10 cellular contexts compared by ENCODE assay signal in the genomic region with DNA sequence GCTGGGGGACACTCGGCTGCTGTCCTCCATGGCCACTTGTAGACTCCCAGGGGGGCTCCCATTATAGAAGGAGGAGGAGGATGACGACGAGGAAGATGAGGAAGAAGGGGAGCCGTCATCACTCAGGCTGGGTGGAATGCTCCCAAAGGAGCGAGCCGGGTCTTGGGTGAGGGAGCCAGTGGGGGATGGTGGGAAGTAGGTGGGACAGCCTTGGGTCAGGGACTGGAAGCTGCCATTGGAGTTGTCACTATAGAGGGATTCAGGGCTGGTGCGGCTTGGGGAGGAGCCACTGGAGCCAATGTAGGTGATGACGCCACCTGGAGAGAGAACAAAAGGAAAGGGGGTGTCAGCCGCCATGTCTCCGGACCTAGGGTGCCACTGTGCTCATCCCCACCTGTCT. TPM values are rescaled to one million over a fixed set of nuclear protein-coding genes. Genes with fewer than 3 reads are reported as not detected.
DNase-seq lines count a peak whose midpoint lies in the region; ATAC-seq, FAIRE-seq and TF ChIP-seq lines count a peak whose summit lies in the region.
"Had no signal": no experiment of that assay in that cellular context is flagged by ENCODE, and none has a peak within 500 bp of the region (broad histone marks: within the 10 kb centered on the region; RNA-seq: fewer than 3 reads in every experiment).

No MANE protein-coding gene starts in this region.

- H3K4me3 ChIP-seq in GM23248: peak overlapping the region; percentile 76; the same call in 1 of the 2 replicates
- H3K4me3 ChIP-seq in keratinocyte (ENCODE audit: control insufficient read depth in 2 of 3, extremely low read depth in 1 of 3, insufficient read depth in 2 of 3, low read depth in 1 of 3, low read length in 3 of 3): peak overlapping the region in 1 of 3 experiments; percentile 77
- no peak overlapping the region for H3K4me3 ChIP-seq in mucosa of descending colon

- H3K4me3 Mint-ChIP-seq in activated CD8-positive, alpha-beta T cell treated with anti-CD3 and anti-CD28 coated beads for 36 hours: peak overlapping the region; percentile 85
- peak overlapping the region; percentile 95 for H3K4me3 Mint-ChIP-seq in stimulated activated effector memory CD8-positive, alpha-beta T cell treated with anti-CD3 and anti-CD28 coated beads, Interleukin-12 subunit alpha, Interleukin-12 subunit beta, amount 100 ng/mL, for 72 hours

- H3K36me3 ChIP-seq in GM23248 (ENCODE audit: low read depth) (peaks cover 14% of the 10 kb centered on the region), keratinocyte (ENCODE audit: control insufficient read depth in 2 of 2, extremely low read depth in 1 of 2, insufficient read depth in 2 of 2, low read length in 2 of 2) (peaks cover 26 to 48% of the 10 kb centered on the region in 2 experiments), mucosa of descending colon (ENCODE audit: low read depth) (no peaks in the 10 kb centered on the region)

- H3K27me3 Mint-ChIP-seq in activated CD8-positive, alpha-beta T cell treated with anti-CD3 and anti-CD28 coated beads for 36 hours: no peaks in the 10 kb centered on the region

- 45 to 56% methylated on average over 10 of the region's 10 CpGs for WGBS in GM23248 (ENCODE audit: low coverage in 1 of 2, low lambda C conversion rate in 2 of 2, missing lambda C conversion rate in 2 of 2), 2 experiments

- in situ Hi-C loops in GM23248 (cut with MboI): no loop called here

- H3K4me2 ChIP-seq in GM23248 (ENCODE audit: unreplicated experiment) (peak overlapping the region; percentile 91), keratinocyte (ENCODE audit: control insufficient read depth, extremely low read depth, insufficient read depth, low read depth, low read length) (peak overlapping the region; percentile 89)

- H4K20me1 ChIP-seq in GM23248 (ENCODE audit: insufficient read depth): no peaks in the 10 kb centered on the region
- no peaks in the 10 kb centered on the region for H4K20me1 ChIP-seq in keratinocyte (ENCODE audit: control insufficient read depth, extremely low read depth, insufficient read depth, low read length)

- POLR2A ChIA-PET in activated CD8-positive, alpha-beta T cell treated with anti-CD3 and anti-CD28 coated beads for 36 hours (lab: Charles Lee): interaction anchor here (0.9 to 8.2 kb wide), 8 partner anchors 9 to 84 kb away, joined by 3 to 93 read pairs (median 4); a partner anchor contains a TSS

- peaks cover 48% of the 10 kb centered on the region for H3K4me1 ChIP-seq in GM23248 (ENCODE audit: insufficient read depth)
- peaks cover 40% of the 10 kb centered on the region for H3K4me1 ChIP-seq in keratinocyte (ENCODE audit: control insufficient read depth, extremely low read depth, insufficient read depth, low read length)
- H3K4me1 ChIP-seq in mucosa of descending colon (ENCODE audit: low read depth): peaks cover 50% of the 10 kb centered on the region

- no peak for ATAC-seq in activated CD8-positive, alpha-beta T cell treated with anti-CD3 and anti-CD28 coated beads for 36 hours
- no peak for ATAC-seq in stimulated activated effector memory CD8-positive, alpha-beta T cell treated with anti-CD3 and anti-CD28 coated beads, Interleukin-12 subunit alpha, Interleukin-12 subunit beta, amount 100 ng/mL, for 72 hours
- ATAC-seq in mucosa of descending colon: no peak

- H3K4me1 Mint-ChIP-seq in activated CD8-positive, alpha-beta T cell treated with anti-CD3 and anti-CD28 coated beads for 36 hours (ENCODE audit: low read depth): peaks cover 65% of the 10 kb centered on the region
- peaks cover 84% of the 10 kb centered on the region for H3K4me1 Mint-ChIP-seq in stimulated activated effector memory CD8-positive, alpha-beta T cell treated with anti-CD3 and anti-CD28 coated beads, Interleukin-12 subunit alpha, Interleukin-12 subunit beta, amount 100 ng/mL, for 72 hours

- H3K79me2 ChIP-seq in GM23248 (ENCODE audit: insufficient read depth) (peaks cover 28% of the 10 kb centered on the region), keratinocyte (ENCODE audit: control insufficient read depth, insufficient read depth, low read length) (peaks cover 13% of the 10 kb centered on the region)

- FAIRE-seq in keratinocyte (lab: Jason Lieb, UNC): no peak

- CTCF ChIA-PET in activated CD8-positive, alpha-beta T cell treated with anti-CD3 and anti-CD28 coated beads for 36 hours (lab: Charles Lee): interaction anchor here (1.2 to 9.5 kb wide), 4 partner anchors 11 to 28 kb away, joined by 6 to 136 read pairs (median 40); no protein-coding TSS in a partner anchor

- H3F3A ChIP-seq in GM23248 (ENCODE audit: insufficient read depth): peaks cover 23% of the 10 kb centered on the region

- DNase-seq in GM23248 (no peak), keratinocyte (ENCODE audit: low read depth, low spot score) (no peak), mucosa of descending colon (no peak), NCI-H226 (no peak)
- no peak for DNase-seq in activated CD8-positive, alpha-beta T cell treated with anti-CD3 and anti-CD28 coated beads for 36 hours
- DNase-seq in stimulated activated effector memory CD8-positive, alpha-beta T cell treated with anti-CD3 and anti-CD28 coated beads, Interleukin-12 subunit alpha, Interleukin-12 subunit beta, amount 100 ng/mL, for 72 hours (ENCODE audit: low spot score in 2 of 2): no peak
- DNase-seq in stimulated activated CD4-positive, alpha-beta T cell treated with anti-CD3 and anti-CD28 coated beads, Interleukin-2, amount 100 ng/mL, for 48 hours: no peak
- DNase-seq in stimulated activated CD4-positive, alpha-beta T cell treated with anti-CD3 and anti-CD28 coated beads, Interleukin-4, amount 100 ng/mL, for 24 hours: no peak
- DNase-seq: brain microvascular endothelial cell, WERI-Rb-1 had no signal

- H3K27me3 ChIP-seq in GM23248 (replicated peaks; ENCODE audit: insufficient read depth): no peaks in the 10 kb centered on the region
- H3K27me3 ChIP-seq in keratinocyte (ENCODE audit: control insufficient read depth, extremely low read depth, insufficient read depth, low read length): no peaks in the 10 kb centered on the region
- H3K27me3 ChIP-seq: brain microvascular endothelial cell had no signal

- no peaks in the 10 kb centered on the region for H3K9me3 Mint-ChIP-seq in activated CD8-positive, alpha-beta T cell treated with anti-CD3 and anti-CD28 coated beads for 36 hours
- no peaks in the 10 kb centered on the region for H3K9me3 Mint-ChIP-seq in stimulated activated effector memory CD8-positive, alpha-beta T cell treated with anti-CD3 and anti-CD28 coated beads, Interleukin-12 subunit alpha, Interleukin-12 subunit beta, amount 100 ng/mL, for 72 hours

- peak overlapping the region; percentile 90 for H3K27ac Mint-ChIP-seq in activated CD8-positive, alpha-beta T cell treated with anti-CD3 and anti-CD28 coated beads for 36 hours
- peak overlapping the region; percentile 98 for H3K27ac Mint-ChIP-seq in stimulated activated effector memory CD8-positive, alpha-beta T cell treated with anti-CD3 and anti-CD28 coated beads, Interleukin-12 subunit alpha, Interleukin-12 subunit beta, amount 100 ng/mL, for 72 hours

- peak overlapping the region; percentile 99; the same call in 1 of the 2 replicates for H3K27ac ChIP-seq in GM23248
- H3K27ac ChIP-seq in keratinocyte (ENCODE audit: control insufficient read depth, insufficient read depth, low read length): no peak overlapping the region
- H3K27ac ChIP-seq: brain microvascular endothelial cell, WERI-Rb-1 had no signal

- peaks cover 47% of the 10 kb centered on the region for H3K36me3 Mint-ChIP-seq in activated CD8-positive, alpha-beta T cell treated with anti-CD3 and anti-CD28 coated beads for 36 hours (ENCODE audit: low read depth)
- peaks cover 79% of the 10 kb centered on the region for H3K36me3 Mint-ChIP-seq in stimulated activated effector memory CD8-positive, alpha-beta T cell treated with anti-CD3 and anti-CD28 coated beads, Interleukin-12 subunit alpha, Interleukin-12 subunit beta, amount 100 ng/mL, for 72 hours

- H2AFZ ChIP-seq in GM23248 (no peak overlapping the region), keratinocyte (ENCODE audit: control insufficient read depth, low read length) (no peak overlapping the region)

- intact Hi-C loops in activated CD8-positive, alpha-beta T cell treated with anti-CD3 and anti-CD28 coated beads for 36 hours (cut with micrococcal nuclease): loop anchor here (2.0 kb wide), 1 partner anchor 16 kb away; no protein-coding TSS in a partner anchor
- intact Hi-C loops in mucosa of descending colon (cut with DNase I, micrococcal nuclease): no loop called here

- no peaks in the 10 kb centered on the region for H3K9me1 ChIP-seq in keratinocyte (ENCODE audit: control insufficient read depth, extremely low read depth, insufficient read depth, low read length)

- H3K9me3 ChIP-seq in GM23248 (ENCODE audit: low read depth) (no peaks in the 10 kb centered on the region), keratinocyte (ENCODE audit: control insufficient read depth, low read depth, low read length) (no peaks in the 10 kb centered on the region), mucosa of descending colon (no peaks in the 10 kb centered on the region)

- H3K9me2 ChIP-seq in GM23248 (ENCODE audit: insufficient read depth): no peaks in the 10 kb centered on the region

- dilution Hi-C loops in keratinocyte (cut with MboI; ENCODE audit: extremely low pct_ligation_motif_present, low sequenced_read_pairs): no loop called here

- no peak for TF ChIP-seq CTCF in activated CD8-positive, alpha-beta T cell treated with anti-CD3 and anti-CD28 coated beads for 36 hours (IDR thresholded peaks at IDR 0.05)
- TF ChIP-seq CTCF in keratinocyte (optimal IDR thresholded peaks at IDR 0.05 in 1 of 3, IDR thresholded peaks at IDR 0.05 in 1 of 3, conservative IDR thresholded peaks at IDR 0.05 in 1 of 3; ENCODE audit: extremely low read depth in 1 of 3, insufficient read depth in 2 of 3, low read length in 3 of 3): no peak
- no peak for TF ChIP-seq CTCF in mucosa of descending colon (IDR thresholded peaks at IDR 0.05)

- 0 out of 2 replicates have a peak overlapping the region, but pooled peaks have one; percentile 91 for H3K9ac ChIP-seq in GM23248
- H3K9ac ChIP-seq in keratinocyte (ENCODE audit: control insufficient read depth, extremely low read depth, insufficient read depth, low read length): no peak overlapping the region

RNA-seq across cellular contexts. Expression of a gene that starts 3.3 kb away (rescaled TPM):
- 0.76 and 2.4 TPM in 2 replicates for total RNA-seq in GM23248 (2014; rRNA removed; shearing (Covaris generic))
- polyA plus RNA-seq in GM23248 (2016; fragmentation: Nextera tagmentation; extraction: Ambion mirVana) (4.6 and 5.4 TPM in 2 replicates), keratinocyte (0.46 to 7.5 TPM (median 1.0 TPM) in 3 replicates)
- total RNA-seq in activated CD8-positive, alpha-beta T cell treated with anti-CD3 and anti-CD28 coated beads for 36 hours: 1 to 10 TPM; 6.0 to 6.5 TPM
- 25.7 TPM for polyA plus RNA-seq in keratinocyte (2011; ENCODE audit: low read depth)
- polyA plus RNA-seq in keratinocyte (2011; cell fraction: cytosol; rRNA removed): 2.4 and 5.9 TPM in 2 replicates
- 8.9 and 15.2 TPM in 2 replicates for polyA plus RNA-seq in keratinocyte (2011; cell fraction: nucleus; rRNA removed)
- 12.2 and 71.1 TPM in 2 replicates for polyA plus RNA-seq in keratinocyte (2012; ENCODE audit: low replicate concordance)
- 2.1 to 31.5 TPM (median 3.6 TPM) in 3 replicates for polyA minus RNA-seq in keratinocyte
- 7.7 TPM for polyA minus RNA-seq in keratinocyte (2011; cell fraction: cytosol; rRNA and poly(A)+ RNA removed)
- polyA minus RNA-seq in keratinocyte (2011; cell fraction: nucleus; rRNA and poly(A)+ RNA removed): 5.7 and 10.2 TPM in 2 replicates
- 10 to 100 TPM in 2 of 3 donors, 1 to 10 TPM in 1; 9.3 to 15.0 (median 14.8) TPM for total RNA-seq in mucosa of descending colon

RNA-seq across cellular contexts. Expression of a gene that starts 24.7 kb away (rescaled TPM):
- total RNA-seq in GM23248 (2014; rRNA removed; shearing (Covaris generic)): 45.3 and 76.1 TPM in 2 replicates
- polyA plus RNA-seq in GM23248 (2016; fragmentation: Nextera tagmentation; extraction: Ambion mirVana) (8.9 and 9.0 TPM in 2 replicates), keratinocyte (41.8 to 66.8 TPM (median 56.9 TPM) in 3 replicates)
- 10 to 100 TPM; 69.0 to 70.1 TPM for total RNA-seq in activated CD8-positive, alpha-beta T cell treated with anti-CD3 and anti-CD28 coated beads for 36 hours
- 54.9 TPM for polyA plus RNA-seq in keratinocyte (2011; ENCODE audit: low read depth)
- 31.4 and 53.5 TPM in 2 replicates for polyA plus RNA-seq in keratinocyte (2011; cell fraction: cytosol; rRNA removed)
- 106 and 140 TPM in 2 replicates for polyA plus RNA-seq in keratinocyte (2011; cell fraction: nucleus; rRNA removed)
- polyA plus RNA-seq in keratinocyte (2012; ENCODE audit: low replicate concordance): 42.8 and 49.4 TPM in 2 replicates
- 9.9 to 38.5 TPM (median 27.3 TPM) in 3 replicates for polyA minus RNA-seq in keratinocyte
- polyA minus RNA-seq in keratinocyte (2011; cell fraction: cytosol; rRNA and poly(A)+ RNA removed): 23.0 TPM
- polyA minus RNA-seq in keratinocyte (2011; cell fraction: nucleus; rRNA and poly(A)+ RNA removed): 28.5 and 50.4 TPM in 2 replicates
- total RNA-seq in mucosa of descending colon: 10 to 100 TPM; 83.7 to 100.0 (median 85.3) TPM

RNA-seq across cellular contexts. Expression of a gene that starts 34.3 kb away (rescaled TPM):
- total RNA-seq in GM23248 (2014; rRNA removed; shearing (Covaris generic)): 33.3 and 36.2 TPM in 2 replicates
- polyA plus RNA-seq in GM23248 (2016; fragmentation: Nextera tagmentation; extraction: Ambion mirVana) (15.8 and 16.4 TPM in 2 replicates), keratinocyte (3.3 to 5.9 TPM (median 4.5 TPM) in 3 replicates)
- total RNA-seq in activated CD8-positive, alpha-beta T cell treated with anti-CD3 and anti-CD28 coated beads for 36 hours: 10 to 100 TPM; 11.1 to 13.8 TPM
- polyA plus RNA-seq in keratinocyte (2011; ENCODE audit: low read depth): 2.3 TPM
- 2.5 and 4.4 TPM in 2 replicates for polyA plus RNA-seq in keratinocyte (2011; cell fraction: cytosol; rRNA removed)
- 5.2 and 5.8 TPM in 2 replicates for polyA plus RNA-seq in keratinocyte (2011; cell fraction: nucleus; rRNA removed)
- 4.9 and 8.4 TPM in 2 replicates for polyA plus RNA-seq in keratinocyte (2012; ENCODE audit: low replicate concordance)
- 4.8 to 14.7 TPM (median 4.9 TPM) in 3 replicates for polyA minus RNA-seq in keratinocyte
- 5.6 TPM for polyA minus RNA-seq in keratinocyte (2011; cell fraction: cytosol; rRNA and poly(A)+ RNA removed)
- polyA minus RNA-seq in keratinocyte (2011; cell fraction: nucleus; rRNA and poly(A)+ RNA removed): 2.4 and 3.2 TPM in 2 replicates
- 100 to 1,000 TPM in 1 of 3 donors, 10 to 100 TPM in 2; 56.8 to 114 (median 60.0) TPM for total RNA-seq in mucosa of descending colon

RNA-seq across cellular contexts. Expression of a gene that starts 42.9 kb away (rescaled TPM):
- 35.3 and 37.3 TPM in 2 replicates for total RNA-seq in GM23248 (2014; rRNA removed; shearing (Covaris generic))
- polyA plus RNA-seq in GM23248 (2016; fragmentation: Nextera tagmentation; extraction: Ambion mirVana) (33.6 and 35.2 TPM in 2 replicates), keratinocyte (45.3 to 77.3 TPM (median 47.2 TPM) in 3 replicates)
- total RNA-seq in activated CD8-positive, alpha-beta T cell treated with anti-CD3 and anti-CD28 coated beads for 36 hours: 10 to 100 TPM; 90.2 to 96.4 TPM
- 20.0 TPM for polyA plus RNA-seq in keratinocyte (2011; ENCODE audit: low read depth)
- 54.1 and 62.2 TPM in 2 replicates for polyA plus RNA-seq in keratinocyte (2011; cell fraction: cytosol; rRNA removed)
- 134 and 168 TPM in 2 replicates for polyA plus RNA-seq in keratinocyte (2011; cell fraction: nucleus; rRNA removed)
- polyA plus RNA-seq in keratinocyte (2012; ENCODE audit: low replicate concordance): 30.8 and 51.5 TPM in 2 replicates
- polyA minus RNA-seq in keratinocyte: 82.2 to 244 TPM (median 85.5 TPM) in 3 replicates
- polyA minus RNA-seq in keratinocyte (2011; cell fraction: cytosol; rRNA and poly(A)+ RNA removed): 97.8 TPM
- 89.3 and 107 TPM in 2 replicates for polyA minus RNA-seq in keratinocyte (2011; cell fraction: nucleus; rRNA and poly(A)+ RNA removed)
- 10 to 100 TPM; 76.6 to 90.2 (median 87.4) TPM for total RNA-seq in mucosa of descending colon

RNA-seq across cellular contexts. Expression of a gene that starts 43.2 kb away (rescaled TPM):
- total RNA-seq in GM23248 (2014; rRNA removed; shearing (Covaris generic)): 28.7 and 49.3 TPM in 2 replicates
- polyA plus RNA-seq in GM23248 (2016; fragmentation: Nextera tagmentation; extraction: Ambion mirVana): 37.1 and 39.1 TPM in 2 replicates
- total RNA-seq in activated CD8-positive, alpha-beta T cell treated with anti-CD3 and anti-CD28 coated beads for 36 hours: 10 to 100 TPM; 75.1 to 75.6 TPM
- 17.3 to 32.1 TPM (median 26.9 TPM) in 3 replicates for polyA plus RNA-seq in keratinocyte
- 37.1 TPM for polyA plus RNA-seq in keratinocyte (2011; ENCODE audit: low read depth)
- 15.8 and 24.7 TPM in 2 replicates for polyA plus RNA-seq in keratinocyte (2011; cell fraction: cytosol; rRNA removed)
- polyA plus RNA-seq in keratinocyte (2011; cell fraction: nucleus; rRNA removed): 70.6 and 74.1 TPM in 2 replicates
- 27.0 and 27.8 TPM in 2 replicates for polyA plus RNA-seq in keratinocyte (2012; ENCODE audit: low replicate concordance)
- 12.6 to 81.1 TPM (median 23.1 TPM) in 3 replicates for polyA minus RNA-seq in keratinocyte
- polyA minus RNA-seq in keratinocyte (2011; cell fraction: cytosol; rRNA and poly(A)+ RNA removed): 16.5 TPM
- polyA minus RNA-seq in keratinocyte (2011; cell fraction: nucleus; rRNA and poly(A)+ RNA removed): 12.3 and 18.8 TPM in 2 replicates
- total RNA-seq in mucosa of descending colon: 100 to 1,000 TPM in 1 of 3 donors, 10 to 100 TPM in 2; 62.2 to 134 (median 63.0) TPM
